ENCODE assay signal across 8 cellular contexts in genomic region chr2:20231632-20232031, GRCh38. TPM values are rescaled to one million over a fixed set of nuclear protein-coding genes. Genes with fewer than 3 reads are reported as not detected.
DNase-seq lines count a peak whose midpoint lies in the region; ATAC-seq and TF ChIP-seq lines count a peak whose summit lies in the region.

No MANE protein-coding gene starts in this region.

- no peak for ATAC-seq in GM18498 (IDR thresholded peaks at IDR 0.05; ENCODE audit: unreplicated experiment)

- H3K4me3 ChIP-seq in AG10803 (ENCODE audit: low read length), result no peak overlapping the region

- CTCF ChIA-PET in HEK293T (lab: Yijun Ruan, JAX), result interaction anchor here (0.6 to 0.7 kb wide), 2 partner anchors 16 to 96 kb away, joined by 3 to 7 read pairs; no protein-coding TSS in a partner anchor

- peak; percentile 8 for DNase-seq in AG10803 (ENCODE audit: low read depth)
- peak; percentile 93 for DNase-seq in HT-29 (ENCODE audit: low spot score)
- DNase-seq in T1000 (lab: John Stamatoyannopoulos, UW), result peak; percentile 61
- DNase-seq in kidney tubule cell (ENCODE audit: low spot score), result peak; percentile 98
- no peak for DNase-seq in NCI-H524 (lab: John Stamatoyannopoulos, UW)
- DNase-seq in NCI-H2227 (lab: John Stamatoyannopoulos, UW; ENCODE audit: unreplicated experiment), result no peak
- DNase-seq in HEK293T (ENCODE audit: extremely low spot score), result no peak

- POLR2A ChIA-PET in HEK293T (lab: Yijun Ruan, JAX), result no interaction called here

- no peak for TF ChIP-seq CTCF in AG10803 (conservative IDR thresholded peaks at IDR 0.05; ENCODE audit: low read length)

TF ChIP-seq in HEK293T, 16 proteins besides CTCF, POLR2A, EP300 and RAD21:
- no peak for TF ChIP-seq FOXM1 (IDR thresholded peaks at IDR 0.05; ENCODE audit: borderline replicate concordance)
- TF ChIP-seq L3MBTL2 (conservative IDR thresholded peaks at IDR 0.05), result no peak
- TF ChIP-seq FOXA1 (IDR thresholded peaks at IDR 0.05), result no peak
- TF ChIP-seq ARNT (IDR thresholded peaks at IDR 0.05), result no peak
- no peak for TF ChIP-seq CTBP1 (IDR thresholded peaks at IDR 0.05; ENCODE audit: borderline replicate concordance)
- TF ChIP-seq ZNF384 (IDR thresholded peaks at IDR 0.05), result no peak
- TF ChIP-seq TARDBP (IDR thresholded peaks at IDR 0.05), result no peak
- TF ChIP-seq LEF1 (IDR thresholded peaks at IDR 0.05; ENCODE audit: borderline replicate concordance), result no peak
- no peak for TF ChIP-seq ELF4 (IDR thresholded peaks at IDR 0.05)
- TF ChIP-seq BHLHE40 (IDR thresholded peaks at IDR 0.05; ENCODE audit: borderline replicate concordance), result no peak
- TF ChIP-seq NFRKB (IDR thresholded peaks at IDR 0.05), result no peak
- TF ChIP-seq FOXK2 (IDR thresholded peaks at IDR 0.05), result no peak
- no peak for TF ChIP-seq SP1 (IDR thresholded peaks at IDR 0.05)
- no peak for TF ChIP-seq SUZ12 (IDR thresholded peaks at IDR 0.05)
- TF ChIP-seq PKNOX1 (IDR thresholded peaks at IDR 0.05), result no peak
- TF ChIP-seq HDGF (IDR thresholded peaks at IDR 0.05; ENCODE audit: borderline replicate concordance), result no peak

RNA-seq across cellular contexts. Expression of gene SDC1, which starts 6.7 kb away (rescaled TPM):
- total RNA-seq in HT-29 (2014; rRNA removed; shearing (Covaris generic)), result 304 and 307 TPM in 2 replicates

Comparison
In these comparisons a context has a peak if more than half of its experiments do, and no peak if none do; other contexts are left out.
1. DNase-seq: peak in AG10803 (single experiment), HT-29 (single experiment), T1000 (single experiment) and kidney tubule cell (single experiment); none in NCI-H524 (0 of 2), NCI-H2227 (single experiment) and HEK293T (single experiment).